In the genomic region with DNA sequence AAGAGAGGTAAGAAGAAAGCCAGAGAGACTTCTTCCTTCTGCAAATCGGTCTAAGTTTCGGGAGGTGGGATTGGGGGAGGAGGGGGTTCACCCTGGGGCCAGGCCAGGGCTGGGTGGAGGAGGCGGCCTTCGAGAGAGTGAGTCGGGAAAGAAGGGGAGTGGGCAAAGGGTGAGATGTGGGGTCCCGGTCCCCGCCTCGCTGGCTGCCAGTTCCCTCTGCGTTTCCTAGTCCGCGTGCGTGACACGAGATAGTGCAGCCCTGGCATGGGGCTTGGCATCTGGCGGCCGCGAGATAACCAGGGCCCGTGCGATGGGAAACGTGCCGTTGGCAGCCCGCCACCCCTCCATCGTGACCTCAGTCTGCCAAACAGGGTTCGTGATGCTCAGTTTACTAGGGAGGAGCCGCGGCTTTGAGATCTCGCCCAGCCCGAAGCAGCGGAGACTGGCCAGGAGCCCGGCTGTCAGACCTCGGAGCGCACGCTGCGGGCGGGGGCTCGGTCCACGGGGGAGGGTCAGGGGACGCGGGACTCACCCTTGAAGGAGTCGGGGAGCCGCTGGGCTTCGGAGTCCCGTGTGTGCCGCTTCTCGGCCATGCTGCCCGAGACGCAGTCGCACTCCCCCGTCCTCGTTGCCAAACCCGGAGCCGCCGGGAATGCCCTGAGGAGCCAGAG, we compare ENCODE assay signal across 1 cellular context.
TF ChIP-seq lines count a peak whose summit lies in the region.

STOM (minus strand) TSS at position 656 of the 671 bp plus-strand sequence; CDS start at position 593, 63 bp downstream.

TF ChIP-seq in HepG2, 621 proteins besides CTCF, POLR2A, EP300 and RAD21 (continued from another document and continues in another):
- no peak for TF ChIP-seq ZNF318 (CRISPR knock-in tag; IDR thresholded peaks at IDR 0.05)
- peak; percentile 27; the same call in 1 of the 2 replicates for TF ChIP-seq IRF9 (CRISPR knock-in tag; IDR thresholded peaks at IDR 0.05; ENCODE audit: borderline replicate concordance)
- TF ChIP-seq ONECUT2 (CRISPR knock-in tag; IDR thresholded peaks at IDR 0.05) = no peak
- TF ChIP-seq ZHX2 (IDR thresholded peaks at IDR 0.05; ENCODE audit: low read depth) = no peak
- 0 out of 2 replicates have a peak, but pooled peaks have one; percentile 25 for TF ChIP-seq ZHX2 (CRISPR knock-in tag; IDR thresholded peaks at IDR 0.05; ENCODE audit: borderline replicate concordance)
- no peak for TF ChIP-seq ZBTB40 (IDR thresholded peaks at IDR 0.05)
- TF ChIP-seq ZBTB40 (CRISPR knock-in tag; IDR thresholded peaks at IDR 0.05) = peak; percentile 65; the same call in 1 of the 2 replicates
- TF ChIP-seq BRCA1 (CRISPR knock-in tag; IDR thresholded peaks at IDR 0.05) = no peak
- no peak for TF ChIP-seq HIVEP1 (CRISPR knock-in tag; IDR thresholded peaks at IDR 0.05)
- no peak for TF ChIP-seq ZNF282 (IDR thresholded peaks at IDR 0.05; ENCODE audit: partially characterized antibody)
- peak; percentile 92 for TF ChIP-seq ZMAT3 (CRISPR knock-in tag; conservative IDR thresholded peaks at IDR 0.05)
- 0 out of 2 replicates have a peak, but pooled peaks have one; percentile 55 for TF ChIP-seq ZNF766 (CRISPR knock-in tag; IDR thresholded peaks at IDR 0.05; ENCODE audit: borderline replicate concordance)
- no peak for TF ChIP-seq ZNF431 (CRISPR knock-in tag; IDR thresholded peaks at IDR 0.05; ENCODE audit: borderline replicate concordance, low read depth)
- no peak for TF ChIP-seq HMG20B (CRISPR knock-in tag; conservative IDR thresholded peaks at IDR 0.05)
- no peak for TF ChIP-seq MEF2D (CRISPR knock-in tag; IDR thresholded peaks at IDR 0.05)
- no peak for TF ChIP-seq TBX3 (IDR thresholded peaks at IDR 0.05; ENCODE audit: borderline replicate concordance)
- TF ChIP-seq ZFAT (CRISPR knock-in tag; conservative IDR thresholded peaks at IDR 0.05) = no peak
- TF ChIP-seq ZNF530 (CRISPR knock-in tag; IDR thresholded peaks at IDR 0.05; ENCODE audit: low read depth) = no peak
- TF ChIP-seq ZNF790 (CRISPR knock-in tag; IDR thresholded peaks at IDR 0.05; ENCODE audit: borderline replicate concordance) = no peak
- no peak for TF ChIP-seq FOXA1 (IDR thresholded peaks at IDR 0.05)
- TF ChIP-seq FOXA1 (CRISPR knock-in tag; IDR thresholded peaks at IDR 0.05) = 0 out of 2 replicates have a peak, but pooled peaks have one; percentile 2
- 0 out of 2 replicates have a peak, but pooled peaks have one; percentile 65 for TF ChIP-seq KDM4B (CRISPR knock-in tag; IDR thresholded peaks at IDR 0.05)
- TF ChIP-seq NFKBIZ (CRISPR knock-in tag; IDR thresholded peaks at IDR 0.05) = no peak
- no peak for TF ChIP-seq TERF1 (CRISPR knock-in tag; IDR thresholded peaks at IDR 0.05)
- TF ChIP-seq MED1 (CRISPR knock-in tag; IDR thresholded peaks at IDR 0.05) = peak; percentile 40; the same call in 1 of the 2 replicates
- TF ChIP-seq CEBPG (CRISPR knock-in tag; IDR thresholded peaks at IDR 0.05) = no peak
